ENCODE assay signal across 24 cellular contexts in genomic region chr12:41302979-41303403, GRCh38.
A peak's percentile ranks its signal among the peaks of the same experiment; 100 is the strongest.
DNase-seq lines count a peak whose midpoint lies in the region; ATAC-seq and TF ChIP-seq lines count a peak whose summit lies in the region.
"Had no signal": no experiment of that assay in that cellular context is flagged by ENCODE, and none has a peak within 500 bp of the region (broad histone marks: within the 10 kb centered on the region; RNA-seq: fewer than 3 reads in every experiment).

No MANE protein-coding gene starts in this region.

- ATAC-seq in HG02885 (IDR thresholded peaks at IDR 0.05; ENCODE audit: poor library complexity, unreplicated experiment) (peak; percentile 35), GM19395 (IDR thresholded peaks at IDR 0.05; ENCODE audit: unreplicated experiment) (no peak)
- ATAC-seq: activated CD8-positive, alpha-beta T cell treated with anti-CD3 and anti-CD28 coated beads, Interleukin-2, amount 10 ng/mL, durations not matched to agents 7 days and 5 days had no signal

- no peaks in the 10 kb centered on the region for H3K9me2 ChIP-seq in hepatocyte (replicated peaks; ENCODE audit: insufficient read depth)

- no peaks in the 10 kb centered on the region for H3K27me3 ChIP-seq in SJSA1 (replicated peaks)
- H3K27me3 ChIP-seq in smooth muscle cell (ENCODE audit: low read depth): no peaks in the 10 kb centered on the region
- no peaks in the 10 kb centered on the region for H3K27me3 ChIP-seq in hepatocyte
- H3K27me3 ChIP-seq: Peyer's patch, SJCRH30, upper lobe of left lung had no signal

- H3K36me3 ChIP-seq in SJSA1: no peaks in the 10 kb centered on the region
- no peaks in the 10 kb centered on the region for H3K36me3 ChIP-seq in smooth muscle cell (ENCODE audit: low read depth)
- H3K36me3 ChIP-seq in hepatocyte (replicated peaks; ENCODE audit: insufficient read depth, low read depth): no peaks in the 10 kb centered on the region
- H3K36me3 ChIP-seq: Peyer's patch, SJCRH30, upper lobe of left lung had no signal

- peak overlapping the region; percentile 62 for H3K27ac ChIP-seq in SJSA1
- H3K27ac ChIP-seq in smooth muscle cell (ENCODE audit: low read depth): no peak overlapping the region
- H3K27ac ChIP-seq in hepatocyte: no peak overlapping the region
- H3K27ac ChIP-seq: 22Rv1, Peyer's patch, SJCRH30, upper lobe of left lung had no signal

- H3K9me3 ChIP-seq in SJSA1 (replicated peaks) (no peaks in the 10 kb centered on the region), smooth muscle cell (replicated peaks; ENCODE audit: low read depth) (no peaks in the 10 kb centered on the region), hepatocyte (ENCODE audit: low read depth) (no peaks in the 10 kb centered on the region)
- H3K9me3 ChIP-seq: Peyer's patch, SJCRH30, upper lobe of left lung had no signal

- no peaks in the 10 kb centered on the region for H4K20me1 ChIP-seq in smooth muscle cell (ENCODE audit: low read depth)
- H4K20me1 ChIP-seq in hepatocyte (ENCODE audit: insufficient read depth, poor library complexity, severe bottlenecking): no peaks in the 10 kb centered on the region

- H3K4me3 ChIP-seq in SJSA1: no peak overlapping the region
- H3K4me3 ChIP-seq in smooth muscle cell: no peak overlapping the region
- no peak overlapping the region for H3K4me3 ChIP-seq in hepatocyte
- H3K4me3 ChIP-seq: Peyer's patch, SJCRH30, upper lobe of left lung had no signal

- H3K4me1 ChIP-seq in SJSA1 (replicated peaks): peaks cover 26% of the 10 kb centered on the region
- H3K4me1 ChIP-seq in smooth muscle cell (ENCODE audit: low read depth): no peaks in the 10 kb centered on the region
- no peaks in the 10 kb centered on the region for H3K4me1 ChIP-seq in hepatocyte (ENCODE audit: insufficient read depth)
- H3K4me1 ChIP-seq: Peyer's patch, SJCRH30, upper lobe of left lung had no signal

- H2AFZ ChIP-seq in smooth muscle cell (ENCODE audit: low read depth) (peak overlapping the region; percentile 17), hepatocyte (no peak overlapping the region)

- H3K79me2 ChIP-seq in smooth muscle cell (ENCODE audit: low read depth) (no peaks in the 10 kb centered on the region), hepatocyte (no peaks in the 10 kb centered on the region)

- H3K9ac ChIP-seq in smooth muscle cell (ENCODE audit: low read depth): no peak overlapping the region

- 71% methylated on average over 5 of the region's 5 CpGs for WGBS in smooth muscle cell (ENCODE audit: low lambda C conversion rate)
- WGBS in hepatocyte (ENCODE audit: low lambda C conversion rate, missing lambda C conversion rate): 85% methylated on average over 5 of the region's 5 CpGs

- DNase-seq in NCI-H1417 (lab: John Stamatoyannopoulos, UW) (peak in 2 of 3 experiments; percentile 21 to 92), NCI-H1417 treated with DMSO at 0.1 percent for 48 hours (lab: John Stamatoyannopoulos, UW) (no peak), SJSA1 (ENCODE audit: low read depth in 1 of 2, low spot score in 2 of 2) (peak in 1 of 2 experiments; percentile 12), smooth muscle cell (lab: John Stamatoyannopoulos, UW; ENCODE audit: unreplicated experiment) (no peak), hepatocyte (ENCODE audit: low spot score) (no peak), NCI-H1694 (lab: John Stamatoyannopoulos, UW) (no peak)
- DNase-seq: activated CD4-positive, CD25-positive, alpha-beta regulatory T cell treated with anti-CD3 and anti-CD28 coated beads, Interleukin-2, amount 50 U/mL, for 72 hours; activated CD8-positive, alpha-beta T cell treated with anti-CD3 and anti-CD28 coated beads, Interleukin-2, amount 10 ng/mL, durations not matched to agents 7 days and 5 days; activated effector memory CD4-positive, alpha-beta T cell treated with Interleukin-2 at 50 U/mL for 16 hours; activated naive CD8-positive, alpha-beta T cell treated with anti-CD3 and anti-CD28 coated beads, Interleukin-2, amount 10 ng/mL, durations not matched to agents 7 days and 5 days; activated T-cell treated with anti-CD3 and anti-CD28 coated beads for 4 hours; caudate nucleus; CD8-positive, alpha-beta memory T cell; DMS53; HFFc6; kidney glomerular epithelial cell; NCI-H2029 treated with DMSO at 0.1 percent for 48 hours; Peyer's patch; SJCRH30; stimulated activated CD8-positive, alpha-beta memory T cell treated with anti-CD3 and anti-CD28 coated beads, Interleukin-4, amount 100 ng/mL, for 48 hours; upper lobe of left lung had no signal

- H3K4me2 ChIP-seq in smooth muscle cell: no peak overlapping the region
- no peak overlapping the region for H3K4me2 ChIP-seq in hepatocyte

- TF ChIP-seq CTCF in smooth muscle cell (IDR thresholded peaks at IDR 0.05; ENCODE audit: borderline replicate concordance, insufficient read depth, poor library complexity, severe bottlenecking) (no peak), hepatocyte (IDR thresholded peaks at IDR 0.05; ENCODE audit: poor library complexity) (no peak)

- no peaks in the 10 kb centered on the region for H3F3A ChIP-seq in smooth muscle cell (ENCODE audit: low read depth)

Comparison
In these comparisons a context has a peak if more than half of its experiments do, and no peak if none do; other contexts are left out.
1. DNase-seq: peak in NCI-H1417 (2 of 3); none in NCI-H1417 treated with DMSO at 0.1 percent for 48 hours (single experiment), smooth muscle cell (single experiment), hepatocyte (single experiment) and NCI-H1694 (single experiment).